Comparison of ENCODE assay signal across 8 cellular contexts in the genomic region with DNA sequence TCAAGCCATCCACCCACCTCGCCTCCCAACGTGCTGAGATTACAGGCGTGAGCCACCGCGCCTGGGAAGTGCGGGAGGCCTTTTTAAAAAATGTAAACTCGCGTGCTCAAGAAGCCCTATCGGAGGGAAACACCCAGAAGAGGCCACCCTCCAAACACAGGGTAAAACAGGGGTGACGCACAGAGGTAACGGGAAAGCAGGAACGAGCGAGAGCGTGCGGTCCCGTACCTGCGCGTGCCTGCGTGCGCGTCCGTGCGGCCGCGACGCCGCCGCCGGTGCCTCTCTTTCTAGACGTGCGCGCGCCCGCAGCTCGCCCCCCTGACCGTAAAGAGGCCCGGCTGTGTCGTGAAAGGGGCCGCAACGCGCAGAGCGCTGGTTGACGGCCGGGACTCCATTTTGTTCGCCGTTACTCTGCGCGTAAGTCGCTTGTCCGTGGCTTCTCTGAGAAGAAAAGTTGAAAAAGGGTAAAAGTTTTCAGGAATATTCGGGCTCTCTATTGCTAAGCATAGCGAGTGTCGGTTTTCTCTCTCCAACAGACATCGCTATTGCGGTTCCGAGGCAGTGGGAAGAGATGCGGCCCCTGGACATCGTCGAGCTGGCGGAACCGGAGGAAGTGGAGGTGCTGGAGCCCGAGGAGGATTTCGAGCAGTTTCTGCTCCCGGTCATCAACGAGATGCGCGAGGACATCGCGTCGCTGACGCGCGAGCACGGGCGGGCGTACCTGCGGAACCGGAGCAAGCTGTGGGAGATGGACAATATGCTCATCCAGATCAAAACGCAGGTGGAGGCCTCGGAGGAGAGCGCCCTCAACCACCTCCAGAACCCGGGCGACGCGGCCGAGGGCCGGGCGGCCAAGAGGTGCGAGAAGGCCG. TPM values are rescaled to one million over a fixed set of nuclear protein-coding genes. Genes with fewer than 3 reads are reported as not detected.
A peak's percentile ranks its signal among the peaks of the same experiment; 100 is the strongest.
DNase-seq lines count a peak whose midpoint lies in the region; ATAC-seq, FAIRE-seq and TF ChIP-seq lines count a peak whose summit lies in the region.

Gene MRFAP1 (plus strand): TSS at position 394 of the 872 bp plus-strand sequence. CDS start 178 bp downstream, at position 572.

- H3K79me2 ChIP-seq in OCI-LY1 (ENCODE audit: insufficient read depth, low read length) (peaks cover 12% of the 10 kb centered on the region; the same call in 1 of the 2 replicates), endothelial cell of umbilical vein (ENCODE audit: control insufficient read depth, insufficient read depth, low read length) (peaks cover 25% of the 10 kb centered on the region)

- intact Hi-C loops in endothelial cell of umbilical vein (cut with micrococcal nuclease) = loop anchor here (1.0 kb wide), 4 partner anchors 33 to 428 kb away; partner anchors contain the start of genes GRPEL1, MAN2B2 and MRFAP1L1

- H3K4me2 ChIP-seq in OCI-LY1 (ENCODE audit: low read length) = peak within 1 kb of the TSS; percentile 91
- peak within 1 kb of the TSS; percentile 95 for H3K4me2 ChIP-seq in endothelial cell of umbilical vein (ENCODE audit: insufficient read depth, low read length)

- no peak for TF ChIP-seq CTCF in OCI-LY1 (IDR thresholded peaks at IDR 0.05; ENCODE audit: low read length)
- no peak for TF ChIP-seq CTCF in endothelial cell of umbilical vein (IDR thresholded peaks at IDR 0.05; ENCODE audit: extremely low read depth in 1 of 2, insufficient read depth in 1 of 2, low read depth in 1 of 2, low read length in 2 of 2)

- no peaks in the 10 kb centered on the region for H3K9me1 ChIP-seq in endothelial cell of umbilical vein (replicated peaks; ENCODE audit: control insufficient read depth, extremely low read depth, insufficient read depth, low read length)

- H3K9me3 ChIP-seq in OCI-LY1 (ENCODE audit: low read length) (no peaks in the 10 kb centered on the region), endothelial cell of umbilical vein (replicated peaks; ENCODE audit: control insufficient read depth, insufficient read depth, low read length) (no peaks in the 10 kb centered on the region)

- FAIRE-seq in endothelial cell of umbilical vein (lab: Jason Lieb, UNC) = peak; percentile 94

- ATAC-seq in GM21515 (IDR thresholded peaks at IDR 0.05; ENCODE audit: unreplicated experiment) = peak; percentile 87

- dilution Hi-C loops in endothelial cell of umbilical vein (cut with MboI; ENCODE audit: extremely low pct_ligation_motif_present, low sequenced_read_pairs) = no loop called here

- H3K9me2 ChIP-seq in OCI-LY1 (ENCODE audit: low read depth, low read length) = no peaks in the 10 kb centered on the region

- peak within 1 kb of the TSS; percentile 98 for H3K4me3 ChIP-seq in OCI-LY1 (ENCODE audit: low read depth, low read length, poor library complexity, severe bottlenecking)
- H3K4me3 ChIP-seq in endothelial cell of umbilical vein (replicated peaks in 1 of 3; ENCODE audit: insufficient read depth in 1 of 3, low read depth in 1 of 3, low read length in 3 of 3) = peak within 1 kb of the TSS; percentile 80 to 98 (median 97)

- POLR2A ChIA-PET in endothelial cell of umbilical vein (lab: Charles Lee) = interaction anchor here (0.5 to 1.5 kb wide), 4 partner anchors 33 to 69 kb away, joined by 3 to 7 read pairs (median 4); partner anchors contain the start of genes MAN2B2 and MRFAP1L1

- DNase-seq in D341Med (ENCODE audit: low spot score) = peak; percentile 98
- peak; percentile 88 for DNase-seq in HuH-7 (ENCODE audit: low spot score)
- DNase-seq in activated CD8-positive, alpha-beta memory T cell treated with anti-CD3 and anti-CD28 coated beads, Interleukin-2, amount 50 U/mL, for 4 hours = peak; percentile 94
- DNase-seq in endothelial cell of umbilical vein (ENCODE audit: low read depth, low spot score) = peak; percentile 96
- peak; percentile 93 for DNase-seq in midbrain (lab: John Stamatoyannopoulos, UW)
- peak; percentile 89 to 94 for DNase-seq in stimulated activated CD8-positive, alpha-beta memory T cell treated with anti-CD3 and anti-CD28 coated beads, Interleukin-15, amount 100 ng/mL, for 48 hours (ENCODE audit: low read depth in 2 of 2)

- H4K20me1 ChIP-seq in OCI-LY1 (ENCODE audit: insufficient read depth, low read length) = no peaks in the 10 kb centered on the region
- peaks cover 5% of the 10 kb centered on the region for H4K20me1 ChIP-seq in endothelial cell of umbilical vein (replicated peaks; ENCODE audit: control insufficient read depth, extremely low read depth, insufficient read depth, low read length)

- H3K36me3 ChIP-seq in OCI-LY1 (ENCODE audit: insufficient read depth, low read length) = peaks cover 21% of the 10 kb centered on the region
- peaks cover 5 to 13% of the 10 kb centered on the region in 2 experiments for H3K36me3 ChIP-seq in endothelial cell of umbilical vein (ENCODE audit: control insufficient read depth in 2 of 2, extremely low read depth in 1 of 2, insufficient read depth in 2 of 2, low read length in 2 of 2)

- peaks cover 13% of the 10 kb centered on the region for H3K4me1 ChIP-seq in OCI-LY1 (ENCODE audit: insufficient read depth, low read length, severe bottlenecking)
- peaks cover 11% of the 10 kb centered on the region for H3K4me1 ChIP-seq in endothelial cell of umbilical vein (ENCODE audit: control insufficient read depth, extremely low read depth, insufficient read depth, low read length)

- BruUV-seq in endothelial cell of umbilical vein (replicated peaks; lab: Mats Ljungman, UMichigan) = TSS peak; percentile 82

- H3F3A ChIP-seq in OCI-LY1 (ENCODE audit: insufficient read depth, low read length) = no peaks in the 10 kb centered on the region

- peak; percentile 89 for TF ChIP-seq POLR2A in endothelial cell of umbilical vein (IDR thresholded peaks at IDR 0.05; ENCODE audit: low read depth, low read length)

- H3K27me3 ChIP-seq in OCI-LY1 (ENCODE audit: insufficient read depth, low read length) (no peaks in the 10 kb centered on the region), endothelial cell of umbilical vein (ENCODE audit: control insufficient read depth in 2 of 2, insufficient read depth in 2 of 2, low read length in 2 of 2) (no peaks in the 10 kb centered on the region)

- H3K9ac ChIP-seq in OCI-LY1 (ENCODE audit: low read length) = peak within 1 kb of the TSS; percentile 92
- H3K9ac ChIP-seq in endothelial cell of umbilical vein (replicated peaks; ENCODE audit: extremely low read depth, insufficient read depth, low read length) = peak within 1 kb of the TSS; percentile 96

- H2AFZ ChIP-seq in OCI-LY1 (ENCODE audit: low read length) = no peak within 1 kb of the TSS
- peak within 1 kb of the TSS; percentile 99 for H2AFZ ChIP-seq in endothelial cell of umbilical vein (ENCODE audit: low read depth, low read length)

- H3K27ac ChIP-seq in OCI-LY1 (ENCODE audit: low read depth, low read length, poor library complexity, severe bottlenecking) (peak within 1 kb of the TSS; percentile 77), endothelial cell of umbilical vein (ENCODE audit: insufficient read depth, low read depth, low read length) (peak within 1 kb of the TSS; percentile 93)

- CTCF ChIA-PET in endothelial cell of umbilical vein (lab: Charles Lee) = interaction anchor here (0.6 to 2.2 kb wide), 8 partner anchors 10 to 233 kb away, joined by 3 to 6 read pairs (median 3); partner anchors contain the start of genes BLOC1S4 and MRFAP1L1

TF ChIP-seq in endothelial cell of umbilical vein, 7 proteins besides CTCF, POLR2A, EP300 and RAD21:
- TF ChIP-seq, protein P1, sequence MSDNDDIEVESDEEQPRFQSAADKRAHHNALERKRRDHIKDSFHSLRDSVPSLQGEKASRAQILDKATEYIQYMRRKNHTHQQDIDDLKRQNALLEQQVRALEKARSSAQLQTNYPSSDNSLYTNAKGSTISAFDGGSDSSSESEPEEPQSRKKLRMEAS (IDR thresholded peaks at IDR 0.05; ENCODE audit: insufficient read depth, insufficient read length) = peak; percentile 8
- peak; percentile 80 for TF ChIP-seq POLR2AphosphoS5 (IDR thresholded peaks at IDR 0.05; ENCODE audit: insufficient read depth, low read depth, low read length)
- TF ChIP-seq MYC (IDR thresholded peaks at IDR 0.05; ENCODE audit: low read depth, low read length) = no peak
TF ChIP-seq in endothelial cell of umbilical vein: peak in this region for 2.

RNA-seq across cellular contexts. Expression of gene MRFAP1, which starts in this region (rescaled TPM):
- total RNA-seq in endothelial cell of umbilical vein = 317 and 335 TPM in 2 replicates
- 119 and 170 TPM in 2 replicates for polyA plus RNA-seq in endothelial cell of umbilical vein
- 199 and 217 TPM in 2 replicates for polyA plus RNA-seq in endothelial cell of umbilical vein (2011; cell fraction: cytosol; rRNA removed)
- 103 and 123 TPM in 2 replicates for polyA plus RNA-seq in endothelial cell of umbilical vein (2011; cell fraction: nucleus; rRNA removed)
- 279 and 381 TPM in 2 replicates for polyA plus RNA-seq in endothelial cell of umbilical vein (2012)
- 63.8 and 69.3 TPM in 2 replicates for polyA minus RNA-seq in endothelial cell of umbilical vein
- polyA minus RNA-seq in endothelial cell of umbilical vein (2011; cell fraction: cytosol; rRNA and poly(A)+ RNA removed) = 46.6 TPM
- polyA minus RNA-seq in endothelial cell of umbilical vein (2011; cell fraction: nucleus; rRNA and poly(A)+ RNA removed) = 24.5 and 36.0 TPM in 2 replicates

Comparison
In these comparisons a context has a peak if more than half of its experiments do, and no peak if none do; other contexts are left out.
1. Peak in every context shown above with its lines: DNase-seq, ATAC-seq, H3K4me3 ChIP-seq and H3K27ac ChIP-seq.